9 cellular contexts compared by ENCODE assay signal in the genomic region with DNA sequence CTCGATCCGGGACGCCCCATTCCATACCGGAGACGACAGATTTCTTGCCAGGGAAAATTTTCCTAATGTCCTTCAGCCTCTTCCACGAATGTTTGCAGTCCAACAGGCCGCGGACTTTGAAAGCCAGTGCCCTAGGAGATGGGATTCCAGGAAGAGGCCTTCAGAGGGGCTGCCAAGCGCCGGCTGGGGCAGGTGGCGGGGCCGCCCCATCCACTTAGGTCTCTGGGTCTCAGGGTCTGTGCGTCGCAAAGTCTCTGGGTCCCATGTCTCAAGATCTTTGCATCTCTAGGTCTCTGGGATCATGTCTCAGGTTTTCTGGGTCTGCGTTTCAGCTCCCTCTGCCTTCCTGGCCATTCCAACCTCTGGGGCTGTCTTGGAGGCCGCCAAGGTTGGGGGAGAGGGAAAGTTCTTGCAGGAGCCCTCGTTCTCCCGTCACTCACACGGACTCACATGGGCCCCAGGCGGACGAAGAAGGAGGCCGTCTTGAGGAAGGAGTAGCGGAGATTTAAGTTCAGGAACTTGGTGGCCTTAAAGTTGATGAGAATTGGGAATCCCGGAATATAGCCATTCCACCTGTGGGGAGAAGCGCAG. TPM values are rescaled to one million over a fixed set of nuclear protein-coding genes. Genes with fewer than 3 reads are reported as not detected.
DNase-seq lines count a peak whose midpoint lies in the region; ATAC-seq and TF ChIP-seq lines count a peak whose summit lies in the region.
"Had no signal": no experiment of that assay in that cellular context is flagged by ENCODE, and none has a peak within 500 bp of the region (broad histone marks: within the 10 kb centered on the region; RNA-seq: fewer than 3 reads in every experiment).

No MANE protein-coding gene starts in this region.

- DNase-seq in RWPE2 (ENCODE audit: low spot score) (no peak), fibroblast of villous mesenchyme (ENCODE audit: low read depth) (no peak), NCI-H345 (lab: John Stamatoyannopoulos, UW) (no peak), GM10266 (ENCODE audit: extremely low spot score) (no peak), cerebellar cortex (ENCODE audit: low spot score) (no peak), hippocampal formation (lab: John Stamatoyannopoulos, UW) (no peak)

- H3K27ac ChIP-seq in RWPE2 (ENCODE audit: poor library complexity, severe bottlenecking) = no peak overlapping the region
- H3K27ac ChIP-seq in rectal smooth muscle tissue (ENCODE audit: low read depth, low read length) = no peak overlapping the region

- H3K27me3 ChIP-seq in RWPE2 (ENCODE audit: insufficient read depth, poor library complexity, severe bottlenecking) (no peaks in the 10 kb centered on the region), rectal smooth muscle tissue (ENCODE audit: control insufficient read depth, insufficient read depth, low read length) (peaks cover 10% of the 10 kb centered on the region)

- peak overlapping the region; percentile 56; the same call in 1 of the 2 replicates for H3K9ac ChIP-seq in ES-I3 (ENCODE audit: low read depth, low read length)
- H3K9ac ChIP-seq in rectal smooth muscle tissue (ENCODE audit: low read length) = no peak overlapping the region

- H3K4me3 ChIP-seq in RWPE2 (ENCODE audit: severe bottlenecking) (peak overlapping the region; percentile 35), fibroblast of villous mesenchyme (ENCODE audit: low read depth, low read length) (peak overlapping the region; percentile 6), rectal smooth muscle tissue (ENCODE audit: low read length) (peak overlapping the region; percentile 66)

- TF ChIP-seq CTCF in RWPE2 (IDR thresholded peaks at IDR 0.05; ENCODE audit: poor library complexity, severe bottlenecking) (peak; percentile 61), fibroblast of villous mesenchyme (IDR thresholded peaks at IDR 0.05; ENCODE audit: insufficient read depth, low read depth, low read length) (no peak), GM10266 (IDR thresholded peaks at IDR 0.05; ENCODE audit: control insufficient read depth, insufficient read depth, low read depth, missing control alignments) (no peak)

- ATAC-seq in RWPE2 (ENCODE audit: low read depth) = no peak

- no peaks in the 10 kb centered on the region for H3K9me3 ChIP-seq in ES-I3 (ENCODE audit: control insufficient read depth, insufficient read depth, low read length)
- H3K9me3 ChIP-seq in RWPE2 (ENCODE audit: severe bottlenecking) = no peaks in the 10 kb centered on the region

- H3K4me1 ChIP-seq in ES-I3 (ENCODE audit: insufficient read depth, low read length) = no peaks in the 10 kb centered on the region
- no peaks in the 10 kb centered on the region for H3K4me1 ChIP-seq in RWPE2 (ENCODE audit: insufficient read depth, poor library complexity, severe bottlenecking)
- peaks cover 3% of the 10 kb centered on the region for H3K4me1 ChIP-seq in rectal smooth muscle tissue (ENCODE audit: control insufficient read depth, insufficient read depth, low read length)

- H3K36me3 ChIP-seq in ES-I3 (ENCODE audit: insufficient read depth, low read length) (no peaks in the 10 kb centered on the region), RWPE2 (ENCODE audit: low read depth) (no peaks in the 10 kb centered on the region), rectal smooth muscle tissue (ENCODE audit: control insufficient read depth, insufficient read depth, low read length) (no peaks in the 10 kb centered on the region)

RNA-seq across cellular contexts. Expression of a gene that starts 7.2 kb away (rescaled TPM):
- total RNA-seq in fibroblast of villous mesenchyme = not detected in 2 replicates
- total RNA-seq: frontal cortex had no signal

RNA-seq across cellular contexts. Expression of a gene that starts 38.0 kb away (rescaled TPM):
- not detected in 2 replicates for total RNA-seq in fibroblast of villous mesenchyme

RNA-seq across cellular contexts. Expression of a gene that starts 41.4 kb away (rescaled TPM):
- not detected in 2 replicates for total RNA-seq in fibroblast of villous mesenchyme

RNA-seq across cellular contexts. Expression of a gene that starts 43.6 kb away (rescaled TPM):
- total RNA-seq in fibroblast of villous mesenchyme = not detected in 2 replicates

Comparison
In these comparisons a context has a peak if more than half of its experiments do, and no peak if none do; other contexts are left out.
1. H3K4me3 ChIP-seq: peak in every context shown above with its lines; median percentile 66 in rectal smooth muscle tissue; 35 in RWPE2; 6 in fibroblast of villous mesenchyme.